Comparison of ENCODE assay signal across 29 cellular contexts in genomic region chr15:88873786-88874185, GRCh38. TPM values are rescaled to one million over a fixed set of nuclear protein-coding genes. Genes with fewer than 3 reads are reported as not detected.
DNase-seq lines count a peak whose midpoint lies in the region; ATAC-seq, FAIRE-seq and TF ChIP-seq lines count a peak whose summit lies in the region.
"Had no signal": no experiment of that assay in that cellular context is flagged by ENCODE, and none has a peak within 500 bp of the region (broad histone marks: within the 10 kb centered on the region; RNA-seq: fewer than 3 reads in every experiment).

No MANE protein-coding gene starts in this region.

- peaks cover 0 to 5% of the 10 kb centered on the region in 2 donors for H3K36me3 Mint-ChIP-seq in activated naive CD4-positive, alpha-beta T cell treated with anti-CD3 and anti-CD28 coated beads, Interleukin-2, amount 50 U/mL, for 72 hours
- H3K36me3 Mint-ChIP-seq in activated naive CD4-positive, alpha-beta T cell treated with anti-CD3 and anti-CD28 coated beads for 36 hours (ENCODE audit: low read depth), result peaks cover 11% of the 10 kb centered on the region
- H3K36me3 Mint-ChIP-seq: CD14-positive monocyte had no signal

- H3K56ac ChIP-seq in H1 (replicated peaks; ENCODE audit: insufficient read length, low read depth, low read length), result no peak overlapping the region

- no peak for DNase-seq in activated naive CD4-positive, alpha-beta T cell treated with anti-CD3 and anti-CD28 coated beads, Interleukin-2, amount 50 U/mL, for 72 hours (ENCODE audit: low spot score in 2 of 2)
- DNase-seq in activated naive CD4-positive, alpha-beta T cell treated with anti-CD3 and anti-CD28 coated beads for 36 hours, result no peak
- DNase-seq in H1 (ENCODE audit: low read depth in 1 of 2, low spot score in 2 of 2) (no peak), neuronal stem cell (ENCODE audit: low spot score) (no peak), tibial artery (no peak), dorsolateral prefrontal cortex (no peak), superior temporal gyrus (ENCODE audit: extremely low spot score) (no peak)
- DNase-seq in stimulated activated naive CD4-positive, alpha-beta T cell treated with Interleukin-2 at 50 U/mL for 16 hours (lab: John Stamatoyannopoulos, UW), result no peak
- DNase-seq: 8988T; ACHN; BE2C; C1 segment of cervical spinal cord; CD4-positive, alpha-beta memory T cell; CD4-positive, CD25-positive, alpha-beta regulatory T cell; CD8-positive, alpha-beta memory T cell; COR-L47; DMS 273 treated with DMSO at 0.1 percent for 48 hours; DMS153; DMS53; DMS79; DND-41; EL; GDM1 had no signal

- H2AK5ac ChIP-seq in H1 (ENCODE audit: low read depth, low read length) (no peak overlapping the region), neuronal stem cell (ENCODE audit: low read depth, low read length) (peak overlapping the region; percentile 14)

- intact Hi-C loops in activated naive CD4-positive, alpha-beta T cell treated with anti-CD3 and anti-CD28 coated beads for 36 hours (cut with micrococcal nuclease), result no loop called here
- intact Hi-C loops in tibial artery (cut with DNase I; ENCODE audit: low total_unique reads), result no loop called here
- intact Hi-C loops in dorsolateral prefrontal cortex (cut with DNase I), result no loop called here

- H4K20me1 ChIP-seq in H1 (replicated peaks in 1 of 2; ENCODE audit: control insufficient read depth in 1 of 2, insufficient read depth in 2 of 2, low read length in 2 of 2), result peaks cover 0 to 2% of the 10 kb centered on the region in 2 experiments
- H4K20me1 ChIP-seq: BLaER1 had no signal

- H3K9me3 ChIP-seq in H1 (ENCODE audit: insufficient read depth in 2 of 2, low read depth in 1 of 2, low read length in 1 of 2), result no peaks in the 10 kb centered on the region
- H3K9me3 ChIP-seq in neuronal stem cell (replicated peaks in 1 of 2; ENCODE audit: control insufficient read depth in 2 of 2, insufficient read depth in 1 of 2, low read depth in 1 of 2, low read length in 2 of 2), result peaks cover 0 to 6% of the 10 kb centered on the region in 2 donors
- H3K9me3 ChIP-seq in tibial artery, result no peaks in the 10 kb centered on the region
- H3K9me3 ChIP-seq: BE2C, BLaER1 had no signal

- H3K14ac ChIP-seq in H1 (ENCODE audit: insufficient read length) (no peak overlapping the region), neuronal stem cell (ENCODE audit: low read length) (peak overlapping the region; percentile 59)

- POLR2A ChIA-PET in H1 (lab: Charles Lee; ENCODE audit: partially characterized antibody), result no interaction called here

- no peak overlapping the region for H3K4me3 Mint-ChIP-seq in activated naive CD4-positive, alpha-beta T cell treated with anti-CD3 and anti-CD28 coated beads for 36 hours
- H3K4me3 Mint-ChIP-seq: CD14-positive monocyte; CD4-positive, alpha-beta memory T cell; CD4-positive, CD25-positive, alpha-beta regulatory T cell; CD8-positive, alpha-beta memory T cell had no signal

- H2BK15ac ChIP-seq in H1 (ENCODE audit: low read length) (no peak overlapping the region), neuronal stem cell (ENCODE audit: low read length) (no peak overlapping the region)

- CTCF ChIA-PET in activated naive CD4-positive, alpha-beta T cell treated with anti-CD3 and anti-CD28 coated beads for 36 hours (lab: Charles Lee), result no interaction called here
- CTCF ChIA-PET in H1 (lab: Charles Lee; ENCODE audit: partially characterized antibody), result interaction anchor here (1.0 to 1.3 kb wide), 2 partner anchors 216 to 304 kb away, joined by 3 to 4 read pairs; no protein-coding TSS in a partner anchor

- peaks cover 0 to 4% (median 1%) of the 10 kb centered on the region in 4 experiments; a peak in 4 of 7 replicates for H3K4me1 ChIP-seq in H1 (replicated peaks in 1 of 4; ENCODE audit: control insufficient read depth in 3 of 4, insufficient read depth in 4 of 4, low read length in 3 of 4)
- no peaks in the 10 kb centered on the region for H3K4me1 ChIP-seq in neuronal stem cell (ENCODE audit: control insufficient read depth in 2 of 2, insufficient read depth in 1 of 2, low read depth in 1 of 2, low read length in 2 of 2)
- peaks cover 0 to 41% (median 10%) of the 10 kb centered on the region in 4 donors for H3K4me1 ChIP-seq in tibial artery
- H3K4me1 ChIP-seq: BE2C had no signal

- 93% methylated on average over 13 of the region's 13 CpGs; no CpG with 5 or more reads in 1 of the 2 experiments for WGBS in H1 (ENCODE audit: extremely low coverage in 1 of 2, insufficient coverage in 1 of 2, insufficient read length in 1 of 2, insufficient replicate concordance in 2 of 2, low coverage in 1 of 2, low lambda C conversion rate in 2 of 2, missing lambda C conversion rate in 1 of 2), 2 experiments
- no CpG with 5 or more reads among the region's 13 CpGs for WGBS in neuronal stem cell (ENCODE audit: extremely low coverage in 2 of 2, insufficient read length in 2 of 2, insufficient replicate concordance in 1 of 2), 2 donors

- TF ChIP-seq RAD21 in H1 (IDR thresholded peaks at IDR 0.05 in 1 of 2, conservative IDR thresholded peaks at IDR 0.05 in 1 of 2; ENCODE audit: low read depth in 2 of 2, low read length in 2 of 2), result no peak

- H3K36me3 ChIP-seq in H1 (ENCODE audit: control insufficient read depth in 2 of 4, insufficient read depth in 4 of 4, low read length in 3 of 4) (peaks cover 0 to 14% (median 5%) of the 10 kb centered on the region in 4 experiments; a peak in 5 of 8 replicates), neuronal stem cell (replicated peaks in 1 of 2; ENCODE audit: control insufficient read depth in 2 of 2, insufficient read depth in 2 of 2, low read length in 2 of 2) (no peaks in the 10 kb centered on the region), tibial artery (peaks cover 0 to 14% (median 10%) of the 10 kb centered on the region in 3 donors)
- H3K36me3 ChIP-seq: BE2C, BLaER1 had no signal

- no peak overlapping the region for H3K9ac ChIP-seq in H1 (replicated peaks in 1 of 4; ENCODE audit: extremely low read depth in 1 of 4, low read depth in 3 of 4, low read length in 3 of 4)
- H3K9ac ChIP-seq in neuronal stem cell (ENCODE audit: low read depth, low read length, poor library complexity), result no peak overlapping the region
- H3K9ac ChIP-seq: BLaER1 had no signal

- no peak overlapping the region for H4K5ac ChIP-seq in H1 (ENCODE audit: insufficient read length, low read depth, low read length)

- H3K79me1 ChIP-seq in H1 (ENCODE audit: low read depth, low read length) (no peaks in the 10 kb centered on the region), neuronal stem cell (ENCODE audit: low read depth, low read length) (peaks cover 1% of the 10 kb centered on the region)

- H2BK120ac ChIP-seq in H1 (replicated peaks; ENCODE audit: low read depth, low read length), result no peak overlapping the region
- no peak overlapping the region for H2BK120ac ChIP-seq in neuronal stem cell (ENCODE audit: low read depth, low read length)

- H4K8ac ChIP-seq in H1 (ENCODE audit: extremely low read depth, insufficient read depth, low read length) (no peak overlapping the region), neuronal stem cell (ENCODE audit: low read depth, low read length) (no peak overlapping the region)

- H3K27me3 ChIP-seq in H1 (replicated peaks in 1 of 4; ENCODE audit: control insufficient read depth in 3 of 4, extremely low read depth in 1 of 4, insufficient read depth in 3 of 4, low read length in 3 of 4), result no peaks in the 10 kb centered on the region
- H3K27me3 ChIP-seq in neuronal stem cell (ENCODE audit: control insufficient read depth in 3 of 3, insufficient read depth in 3 of 3, low read depth in 1 of 3, low read length in 3 of 3), result peaks cover 0 to 6% (median 0%) of the 10 kb centered on the region in 3 experiments
- no peaks in the 10 kb centered on the region for H3K27me3 ChIP-seq in tibial artery
- peaks cover 0 to 8% (median 0%) of the 10 kb centered on the region in 45 donors for H3K27me3 ChIP-seq in dorsolateral prefrontal cortex
- H3K27me3 ChIP-seq: BLaER1 had no signal

- TF ChIP-seq CTCF in H1 (IDR thresholded peaks at IDR 0.05; ENCODE audit: control extremely low read depth in 1 of 3, insufficient read depth in 1 of 3, low read depth in 1 of 3, low read length in 3 of 3) (no peak), tibial artery (IDR thresholded peaks at IDR 0.05) (no peak), dorsolateral prefrontal cortex (IDR thresholded peaks at IDR 0.05 in 54 of 56, conservative IDR thresholded peaks at IDR 0.05 in 2 of 56; ENCODE audit: low read depth in 1 of 56, partially characterized antibody in 56 of 56) (no peak)

- H3K18ac ChIP-seq in H1 (ENCODE audit: extremely low read depth, low read length) (no peak overlapping the region), neuronal stem cell (ENCODE audit: low read length) (no peak overlapping the region)

- TF ChIP-seq POLR2A in H1 (IDR thresholded peaks at IDR 0.05; ENCODE audit: control extremely low read depth in 1 of 2, low read depth in 2 of 2, low read length in 2 of 2), result no peak

- H2BK12ac ChIP-seq in H1 (ENCODE audit: low read depth, low read length) (no peak overlapping the region), neuronal stem cell (ENCODE audit: low read length) (no peak overlapping the region)

- H2AFZ ChIP-seq in H1 (ENCODE audit: low read length), result no peak overlapping the region
- H2AFZ ChIP-seq in neuronal stem cell (ENCODE audit: low read length), result no peak overlapping the region

- ATAC-seq in activated naive CD4-positive, alpha-beta T cell treated with anti-CD3 and anti-CD28 coated beads, Interleukin-2, amount 50 U/mL, for 72 hours, result no peak
- ATAC-seq: GM12878 had no signal

- H3K23ac ChIP-seq in H1 (ENCODE audit: insufficient read length) (no peak overlapping the region), neuronal stem cell (ENCODE audit: low read depth, low read length, poor library complexity) (peak overlapping the region; percentile 4)

- H3K9me3 Mint-ChIP-seq in activated naive CD4-positive, alpha-beta T cell treated with anti-CD3 and anti-CD28 coated beads, Interleukin-2, amount 50 U/mL, for 72 hours, result no peaks in the 10 kb centered on the region
- H3K9me3 Mint-ChIP-seq in activated naive CD4-positive, alpha-beta T cell treated with anti-CD3 and anti-CD28 coated beads for 36 hours, result no peaks in the 10 kb centered on the region
- H3K9me3 Mint-ChIP-seq: CD14-positive monocyte; CD4-positive, CD25-positive, alpha-beta regulatory T cell; CD8-positive, alpha-beta memory T cell had no signal

- H2BK20ac ChIP-seq in H1 (ENCODE audit: low read length), result no peak overlapping the region

- no peaks in the 10 kb centered on the region for H3K23me2 ChIP-seq in H1 (ENCODE audit: low read depth, low read length)

- no peaks in the 10 kb centered on the region for H3K4me1 Mint-ChIP-seq in activated naive CD4-positive, alpha-beta T cell treated with anti-CD3 and anti-CD28 coated beads for 36 hours (ENCODE audit: low read depth)
- H3K4me1 Mint-ChIP-seq: CD14-positive monocyte; CD8-positive, alpha-beta memory T cell had no signal

- no peak overlapping the region for H3K4me2 ChIP-seq in H1 (ENCODE audit: insufficient read depth in 1 of 2, low read depth in 2 of 2, low read length in 2 of 2)
- H3K4me2 ChIP-seq in neuronal stem cell (ENCODE audit: insufficient read depth, low read length, poor library complexity, severe bottlenecking), result no peak overlapping the region
- H3K4me2 ChIP-seq: BLaER1 had no signal

- H3K4ac ChIP-seq in H1 (replicated peaks; ENCODE audit: insufficient read length, low read depth, low read length) (peak overlapping the region; percentile 47), neuronal stem cell (ENCODE audit: low read length) (no peak overlapping the region)

- no peak for TF ChIP-seq EP300 in H1 (IDR thresholded peaks at IDR 0.05; ENCODE audit: borderline replicate concordance in 1 of 2, low read depth in 2 of 2, low read length in 2 of 2)

- no peaks in the 10 kb centered on the region for H3K79me2 ChIP-seq in H1 (ENCODE audit: control insufficient read depth in 1 of 2, insufficient read depth in 2 of 2, low read length in 2 of 2)

- no peaks in the 10 kb centered on the region for H3K27me3 Mint-ChIP-seq in activated naive CD4-positive, alpha-beta T cell treated with anti-CD3 and anti-CD28 coated beads for 36 hours (ENCODE audit: low read depth)
- H3K27me3 Mint-ChIP-seq: CD4-positive, alpha-beta memory T cell; CD4-positive, CD25-positive, alpha-beta regulatory T cell had no signal

- peak overlapping the region; percentile 24 to 53 for H3K27ac Mint-ChIP-seq in activated naive CD4-positive, alpha-beta T cell treated with anti-CD3 and anti-CD28 coated beads, Interleukin-2, amount 50 U/mL, for 72 hours
- H3K27ac Mint-ChIP-seq in activated naive CD4-positive, alpha-beta T cell treated with anti-CD3 and anti-CD28 coated beads for 36 hours, result no peak overlapping the region

- no peak overlapping the region for H3K27ac ChIP-seq in H1 (ENCODE audit: low read depth, low read length)
- H3K27ac ChIP-seq in neuronal stem cell (replicated peaks; ENCODE audit: low read length), result no peak overlapping the region
- H3K27ac ChIP-seq in tibial artery, result peak overlapping the region; percentile 65 to 73
- no peak overlapping the region for H3K27ac ChIP-seq in dorsolateral prefrontal cortex
- H3K27ac ChIP-seq: BLaER1 had no signal

- H4K91ac ChIP-seq in H1 (replicated peaks; ENCODE audit: insufficient read length, low read length) (no peak overlapping the region), neuronal stem cell (ENCODE audit: low read depth, low read length, poor library complexity) (no peak overlapping the region)

- H3K4me3 ChIP-seq in H1 (ENCODE audit: extremely low read depth in 1 of 4, insufficient read depth in 2 of 4, low read depth in 3 of 4, low read length in 4 of 4), result no peak overlapping the region
- no peak overlapping the region for H3K4me3 ChIP-seq in neuronal stem cell (ENCODE audit: low read length in 2 of 2)
- no peak overlapping the region for H3K4me3 ChIP-seq in tibial artery
- H3K4me3 ChIP-seq in dorsolateral prefrontal cortex, result no peak overlapping the region
- H3K4me3 ChIP-seq: BLaER1, GM12878 had no signal

- FAIRE-seq in H1 (lab: Jason Lieb, UNC), result no peak
- FAIRE-seq: A204.1, GM12878, GM12892, GM18507 had no signal

- H2BK5ac ChIP-seq in H1 (ENCODE audit: low read depth, low read length) (0 out of 2 replicates have a peak overlapping the region, but pooled peaks have one; percentile 9), neuronal stem cell (ENCODE audit: low read length) (peak overlapping the region; percentile 57)

RNA-seq across cellular contexts. Expression of gene HAPLN3, which starts 21.6 kb away (rescaled TPM):
- 10 to 100 TPM; 25.6 to 80.8 TPM for total RNA-seq in activated naive CD4-positive, alpha-beta T cell treated with anti-CD3 and anti-CD28 coated beads, Interleukin-2, amount 50 U/mL, for 72 hours
- 100 to 1,000 TPM; 103 to 105 TPM for total RNA-seq in activated naive CD4-positive, alpha-beta T cell treated with anti-CD3 and anti-CD28 coated beads for 36 hours
- total RNA-seq in H1 (2021; fragmentation: NEBNext Ultra II Directional; extraction: Animal tissue kit (Norgen Biotek cat#: 25700)), result 76.2 and 80.9 TPM in 2 replicates
- polyA plus RNA-seq in H1 (2011; rRNA removed), result 79.7 and 115 TPM in 2 replicates
- polyA plus RNA-seq in H1 (2011; cell fraction: cytosol; rRNA removed), result 102 TPM
- 143 TPM for polyA plus RNA-seq in H1 (2011; cell fraction: nucleus; rRNA removed)
- polyA plus RNA-seq in H1 (2012, experiment 1 of 2), result 49.1 to 81.6 TPM (median 72.4 TPM) in 4 replicates
- 68.3 TPM for polyA plus RNA-seq in H1 (2012, experiment 2 of 2)
- 61.1 TPM for polyA plus RNA-seq in H1 (2013, experiment 1 of 2)
- 63.9 TPM for polyA plus RNA-seq in H1 (2013, experiment 2 of 2)
- polyA minus RNA-seq in H1 (2011; rRNA and poly(A)+ RNA removed), result 17.3 and 31.2 TPM in 2 replicates
- 40.7 TPM for polyA minus RNA-seq in H1 (2011; cell fraction: cytosol; rRNA and poly(A)+ RNA removed)
- 26.8 TPM for polyA minus RNA-seq in H1 (2011; cell fraction: nucleus; rRNA and poly(A)+ RNA removed)
- polyA plus RNA-seq in neuronal stem cell (2013, experiment 1 of 2), result 14.9 TPM
- 14.3 TPM for polyA plus RNA-seq in neuronal stem cell (2013, experiment 2 of 2)
- 10 to 100 TPM in 2 of 120 experiments, 1 to 10 TPM in 115, under 1 TPM in 3; 0.44 to 13.0 (median 3.2) TPM for total RNA-seq in dorsolateral prefrontal cortex

RNA-seq across cellular contexts. Expression of gene MFGE8, which starts 39.4 kb away (rescaled TPM):
- 10 to 100 TPM; 27.6 to 91.9 TPM for total RNA-seq in activated naive CD4-positive, alpha-beta T cell treated with anti-CD3 and anti-CD28 coated beads, Interleukin-2, amount 50 U/mL, for 72 hours
- 10 to 100 TPM; 28.2 to 31.6 TPM for total RNA-seq in activated naive CD4-positive, alpha-beta T cell treated with anti-CD3 and anti-CD28 coated beads for 36 hours
- total RNA-seq in H1 (2021; fragmentation: NEBNext Ultra II Directional; extraction: Animal tissue kit (Norgen Biotek cat#: 25700)), result 1,211 and 1,237 TPM in 2 replicates
- 2,117 and 2,643 TPM in 2 replicates for polyA plus RNA-seq in H1 (2011; rRNA removed)
- polyA plus RNA-seq in H1 (2011; cell fraction: cytosol; rRNA removed), result 1,895 TPM
- polyA plus RNA-seq in H1 (2011; cell fraction: nucleus; rRNA removed), result 4,441 TPM
- polyA plus RNA-seq in H1 (2012, experiment 1 of 2), result 1,613 to 2,038 TPM (median 1,926 TPM) in 4 replicates
- 1,448 TPM for polyA plus RNA-seq in H1 (2012, experiment 2 of 2)
- 955 TPM for polyA plus RNA-seq in H1 (2013, experiment 1 of 2)
- 930 TPM for polyA plus RNA-seq in H1 (2013, experiment 2 of 2)
- polyA minus RNA-seq in H1 (2011; rRNA and poly(A)+ RNA removed), result 1,165 and 1,269 TPM in 2 replicates
- polyA minus RNA-seq in H1 (2011; cell fraction: cytosol; rRNA and poly(A)+ RNA removed), result 1,023 TPM
- polyA minus RNA-seq in H1 (2011; cell fraction: nucleus; rRNA and poly(A)+ RNA removed), result 1,091 TPM
- 104 TPM for polyA plus RNA-seq in neuronal stem cell (2013, experiment 1 of 2)
- 101 TPM for polyA plus RNA-seq in neuronal stem cell (2013, experiment 2 of 2)
- 100 to 1,000 TPM in 42 of 120 experiments, 10 to 100 TPM in 78; 38.8 to 183 (median 87.0) TPM for total RNA-seq in dorsolateral prefrontal cortex
- polyA plus RNA-seq: CD14-positive monocyte had no signal

Comparison
In these comparisons a context has a peak if more than half of its experiments do, and no peak if none do; other contexts are left out.
1. H3K27ac ChIP-seq: peak in tibial artery (2 of 2); none in H1 (single experiment), neuronal stem cell (single experiment) and dorsolateral prefrontal cortex (0 of 59).